Comparison of ENCODE assay signal across 17 cellular contexts in genomic region chr20:3541887-3542721, GRCh38.
"Had no signal": no experiment of that assay in that cellular context is flagged by ENCODE, and none has a peak within 500 bp of the region (broad histone marks: within the 10 kb centered on the region; RNA-seq: fewer than 3 reads in every experiment).

No MANE protein-coding gene starts in this region.

- H3K27ac ChIP-seq: ascending aorta, brain microvascular endothelial cell, parathyroid adenoma, psoas muscle, vagina had no signal

- H3K4me1 ChIP-seq: parathyroid adenoma, psoas muscle, vagina had no signal

- ATAC-seq: left cardiac atrium; naive thymus-derived CD4-positive, alpha-beta T cell; psoas muscle; stimulated activated naive CD8-positive, alpha-beta T cell treated with anti-CD3 and anti-CD28 coated beads, Interleukin-15, Interleukin-2, amounts not matched to agents 100 U/mL and 50 U/mL, for 24 hours had no signal

- H3K4me3 ChIP-seq: ascending aorta, psoas muscle, vagina had no signal

- H3K27me3 ChIP-seq: ascending aorta, brain microvascular endothelial cell, vagina had no signal

- H3K9me3 ChIP-seq: ascending aorta, psoas muscle, vagina had no signal

- DNase-seq: activated CD4-positive, alpha-beta T cell treated with anti-CD3 and anti-CD28 coated beads for 4 hours; activated CD4-positive, alpha-beta T cell treated with anti-CD3 and anti-CD28 coated beads, Interleukin-2, amount 50 U/mL, for 4 hours; activated effector memory CD4-positive, alpha-beta T cell treated with Interleukin-2 at 50 U/mL for 16 hours; activated naive CD4-positive, alpha-beta T cell treated with Interleukin-2 at 50 U/mL for 16 hours; activated naive CD8-positive, alpha-beta T cell treated with anti-CD3 and anti-CD28 coated beads for 36 hours; brain microvascular endothelial cell; caudate nucleus; islet precursor cell; left cardiac atrium; midbrain; naive thymus-derived CD4-positive, alpha-beta T cell; psoas muscle; stimulated activated CD4-positive, alpha-beta T cell treated with anti-CD3 and anti-CD28 coated beads, Interleukin-2, amount 100 ng/mL, for 48 hours; stimulated activated naive CD8-positive, alpha-beta T cell treated with anti-CD3 and anti-CD28 coated beads, Interleukin-15, Interleukin-2, amounts not matched to agents 100 U/mL and 50 U/mL, for 24 hours had no signal

- H3K36me3 ChIP-seq: brain microvascular endothelial cell, vagina had no signal
